In genomic region chrX:41010188-41010846, GRCh38 we compare ENCODE assay signal across 1 cellular context.
TF ChIP-seq lines count a peak whose summit lies in the region.

No MANE protein-coding gene starts in this region.

TF ChIP-seq in HepG2, 621 proteins besides CTCF, POLR2A, EP300 and RAD21 (continued from another document and continues in another):
- TF ChIP-seq ZNF407 (CRISPR knock-in tag; IDR thresholded peaks at IDR 0.05; ENCODE audit: not compliant biosample characterization): no peak
- TF ChIP-seq HMG20A (CRISPR knock-in tag; IDR thresholded peaks at IDR 0.05; ENCODE audit: borderline replicate concordance): peak; percentile 47; the same call in 1 of the 2 replicates
- no peak for TF ChIP-seq SMAD1 (CRISPR knock-in tag; IDR thresholded peaks at IDR 0.05; ENCODE audit: borderline replicate concordance, low read depth)
- TF ChIP-seq SAP130 (CRISPR knock-in tag; IDR thresholded peaks at IDR 0.05; ENCODE audit: low read depth): peak; percentile 49
- no peak for TF ChIP-seq SRSF4 (IDR thresholded peaks at IDR 0.05; ENCODE audit: low read depth, low read length, poor library complexity, severe bottlenecking)
- TF ChIP-seq, protein P1, sequence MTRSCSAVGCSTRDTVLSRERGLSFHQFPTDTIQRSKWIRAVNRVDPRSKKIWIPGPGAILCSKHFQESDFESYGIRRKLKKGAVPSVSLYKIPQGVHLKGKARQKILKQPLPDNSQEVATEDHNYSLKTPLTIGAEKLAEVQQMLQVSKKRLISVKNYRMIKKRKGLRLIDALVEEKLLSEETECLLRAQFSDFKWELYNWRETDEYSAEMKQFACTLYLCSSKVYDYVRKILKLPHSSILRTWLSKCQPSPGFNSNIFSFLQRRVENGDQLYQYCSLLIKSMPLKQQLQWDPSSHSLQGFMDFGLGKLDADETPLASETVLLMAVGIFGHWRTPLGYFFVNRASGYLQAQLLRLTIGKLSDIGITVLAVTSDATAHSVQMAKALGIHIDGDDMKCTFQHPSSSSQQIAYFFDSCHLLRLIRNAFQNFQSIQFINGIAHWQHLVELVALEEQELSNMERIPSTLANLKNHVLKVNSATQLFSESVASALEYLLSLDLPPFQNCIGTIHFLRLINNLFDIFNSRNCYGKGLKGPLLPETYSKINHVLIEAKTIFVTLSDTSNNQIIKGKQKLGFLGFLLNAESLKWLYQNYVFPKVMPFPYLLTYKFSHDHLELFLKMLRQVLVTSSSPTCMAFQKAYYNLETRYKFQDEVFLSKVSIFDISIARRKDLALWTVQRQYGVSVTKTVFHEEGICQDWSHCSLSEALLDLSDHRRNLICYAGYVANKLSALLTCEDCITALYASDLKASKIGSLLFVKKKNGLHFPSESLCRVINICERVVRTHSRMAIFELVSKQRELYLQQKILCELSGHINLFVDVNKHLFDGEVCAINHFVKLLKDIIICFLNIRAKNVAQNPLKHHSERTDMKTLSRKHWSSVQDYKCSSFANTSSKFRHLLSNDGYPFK (CRISPR knock-in tag; IDR thresholded peaks at IDR 0.05; ENCODE audit: borderline replicate concordance): 0 out of 2 replicates have a peak, but pooled peaks have one; percentile 21
- peak; percentile 58 for TF ChIP-seq THAP11 (CRISPR knock-in tag; IDR thresholded peaks at IDR 0.05)
- TF ChIP-seq ZNF746 (CRISPR knock-in tag; IDR thresholded peaks at IDR 0.05): no peak
- peak; percentile 80 for TF ChIP-seq POLR2G (IDR thresholded peaks at IDR 0.05; ENCODE audit: low read depth, low read length)
- TF ChIP-seq ZNF234 (CRISPR knock-in tag; conservative IDR thresholded peaks at IDR 0.05): no peak
- TF ChIP-seq ZNF674 (CRISPR knock-in tag; IDR thresholded peaks at IDR 0.05; ENCODE audit: low read depth): no peak
- TF ChIP-seq MIER3 (CRISPR knock-in tag; IDR thresholded peaks at IDR 0.05; ENCODE audit: borderline replicate concordance): 0 out of 2 replicates have a peak, but pooled peaks have one; percentile 22
- TF ChIP-seq GLMP (CRISPR knock-in tag; IDR thresholded peaks at IDR 0.05; ENCODE audit: borderline replicate concordance): no peak
- no peak for TF ChIP-seq ZNF788 (CRISPR knock-in tag; IDR thresholded peaks at IDR 0.05; ENCODE audit: borderline replicate concordance)
- peak; percentile 19 for TF ChIP-seq TEAD3 (CRISPR knock-in tag; optimal IDR thresholded peaks at IDR 0.05; ENCODE audit: borderline replicate concordance)
- no peak for TF ChIP-seq ZNF530 (CRISPR knock-in tag; IDR thresholded peaks at IDR 0.05; ENCODE audit: low read depth)
- peak; percentile 14; the same call in 1 of the 2 replicates for TF ChIP-seq FOXA3 (CRISPR knock-in tag; IDR thresholded peaks at IDR 0.05)
- TF ChIP-seq ZKSCAN8 (CRISPR knock-in tag; IDR thresholded peaks at IDR 0.05; ENCODE audit: borderline replicate concordance): no peak
- TF ChIP-seq THRA (CRISPR knock-in tag; IDR thresholded peaks at IDR 0.05; ENCODE audit: borderline replicate concordance): no peak
- no peak for TF ChIP-seq ZIK1 (CRISPR knock-in tag; IDR thresholded peaks at IDR 0.05; ENCODE audit: borderline replicate concordance, low read depth)
- no peak for TF ChIP-seq NFRKB (IDR thresholded peaks at IDR 0.05)
- no peak for TF ChIP-seq ATRX (CRISPR knock-in tag; IDR thresholded peaks at IDR 0.05; ENCODE audit: borderline replicate concordance)
- no peak for TF ChIP-seq MTA1 (CRISPR knock-in tag; IDR thresholded peaks at IDR 0.05; ENCODE audit: borderline replicate concordance)
- TF ChIP-seq, protein P2, sequence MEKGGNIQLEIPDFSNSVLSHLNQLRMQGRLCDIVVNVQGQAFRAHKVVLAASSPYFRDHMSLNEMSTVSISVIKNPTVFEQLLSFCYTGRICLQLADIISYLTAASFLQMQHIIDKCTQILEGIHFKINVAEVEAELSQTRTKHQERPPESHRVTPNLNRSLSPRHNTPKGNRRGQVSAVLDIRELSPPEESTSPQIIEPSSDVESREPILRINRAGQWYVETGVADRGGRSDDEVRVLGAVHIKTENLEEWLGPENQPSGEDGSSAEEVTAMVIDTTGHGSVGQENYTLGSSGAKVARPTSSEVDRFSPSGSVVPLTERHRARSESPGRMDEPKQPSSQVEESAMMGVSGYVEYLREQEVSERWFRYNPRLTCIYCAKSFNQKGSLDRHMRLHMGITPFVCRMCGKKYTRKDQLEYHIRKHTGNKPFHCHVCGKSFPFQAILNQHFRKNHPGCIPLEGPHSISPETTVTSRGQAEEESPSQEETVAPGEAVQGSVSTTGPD (CRISPR knock-in tag; IDR thresholded peaks at IDR 0.05): no peak
- TF ChIP-seq DPF2 (CRISPR knock-in tag; IDR thresholded peaks at IDR 0.05; ENCODE audit: borderline replicate concordance, low read depth): no peak
- TF ChIP-seq, protein P3, sequence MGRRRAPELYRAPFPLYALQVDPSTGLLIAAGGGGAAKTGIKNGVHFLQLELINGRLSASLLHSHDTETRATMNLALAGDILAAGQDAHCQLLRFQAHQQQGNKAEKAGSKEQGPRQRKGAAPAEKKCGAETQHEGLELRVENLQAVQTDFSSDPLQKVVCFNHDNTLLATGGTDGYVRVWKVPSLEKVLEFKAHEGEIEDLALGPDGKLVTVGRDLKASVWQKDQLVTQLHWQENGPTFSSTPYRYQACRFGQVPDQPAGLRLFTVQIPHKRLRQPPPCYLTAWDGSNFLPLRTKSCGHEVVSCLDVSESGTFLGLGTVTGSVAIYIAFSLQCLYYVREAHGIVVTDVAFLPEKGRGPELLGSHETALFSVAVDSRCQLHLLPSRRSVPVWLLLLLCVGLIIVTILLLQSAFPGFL (CRISPR knock-in tag; IDR thresholded peaks at IDR 0.05): no peak
- no peak for TF ChIP-seq ZFAT (CRISPR knock-in tag; conservative IDR thresholded peaks at IDR 0.05)
- no peak for TF ChIP-seq MEF2D (CRISPR knock-in tag; IDR thresholded peaks at IDR 0.05)
- TF ChIP-seq, protein P4, sequence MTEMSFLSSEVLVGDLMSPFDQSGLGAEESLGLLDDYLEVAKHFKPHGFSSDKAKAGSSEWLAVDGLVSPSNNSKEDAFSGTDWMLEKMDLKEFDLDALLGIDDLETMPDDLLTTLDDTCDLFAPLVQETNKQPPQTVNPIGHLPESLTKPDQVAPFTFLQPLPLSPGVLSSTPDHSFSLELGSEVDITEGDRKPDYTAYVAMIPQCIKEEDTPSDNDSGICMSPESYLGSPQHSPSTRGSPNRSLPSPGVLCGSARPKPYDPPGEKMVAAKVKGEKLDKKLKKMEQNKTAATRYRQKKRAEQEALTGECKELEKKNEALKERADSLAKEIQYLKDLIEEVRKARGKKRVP (CRISPR knock-in tag; IDR thresholded peaks at IDR 0.05): no peak
- no peak for TF ChIP-seq TSC22D2 (CRISPR knock-in tag; IDR thresholded peaks at IDR 0.05; ENCODE audit: borderline replicate concordance)
- no peak for TF ChIP-seq EED (CRISPR knock-in tag; IDR thresholded peaks at IDR 0.05)
- TF ChIP-seq ZBTB20 (CRISPR knock-in tag; IDR thresholded peaks at IDR 0.05; ENCODE audit: borderline replicate concordance, low read depth): no peak
- TF ChIP-seq ZNF839 (CRISPR knock-in tag; IDR thresholded peaks at IDR 0.05; ENCODE audit: borderline replicate concordance): no peak
- peak; percentile 39; the same call in 1 of the 2 replicates for TF ChIP-seq PHF20 (CRISPR knock-in tag; IDR thresholded peaks at IDR 0.05)
- TF ChIP-seq, protein P5, sequence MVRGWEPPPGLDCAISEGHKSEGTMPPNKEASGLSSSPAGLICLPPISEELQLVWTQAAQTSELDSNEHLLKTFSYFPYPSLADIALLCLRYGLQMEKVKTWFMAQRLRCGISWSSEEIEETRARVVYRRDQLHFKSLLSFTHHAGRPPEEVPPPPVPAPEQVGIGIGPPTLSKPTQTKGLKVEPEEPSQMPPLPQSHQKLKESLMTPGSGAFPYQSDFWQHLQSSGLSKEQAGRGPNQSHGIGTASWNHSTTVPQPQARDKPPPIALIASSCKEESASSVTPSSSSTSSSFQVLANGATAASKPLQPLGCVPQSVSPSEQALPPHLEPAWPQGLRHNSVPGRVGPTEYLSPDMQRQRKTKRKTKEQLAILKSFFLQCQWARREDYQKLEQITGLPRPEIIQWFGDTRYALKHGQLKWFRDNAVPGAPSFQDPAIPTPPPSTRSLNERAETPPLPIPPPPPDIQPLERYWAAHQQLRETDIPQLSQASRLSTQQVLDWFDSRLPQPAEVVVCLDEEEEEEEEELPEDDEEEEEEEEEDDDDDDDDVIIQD (CRISPR knock-in tag; IDR thresholded peaks at IDR 0.05; ENCODE audit: low read depth): no peak
- 0 out of 2 replicates have a peak, but pooled peaks have one; percentile 26 for TF ChIP-seq KDM2A (CRISPR knock-in tag; IDR thresholded peaks at IDR 0.05; ENCODE audit: borderline replicate concordance, low read depth)
- TF ChIP-seq SMARCE1 (IDR thresholded peaks at IDR 0.05; ENCODE audit: borderline replicate concordance): no peak
- no peak for TF ChIP-seq MAZ (IDR thresholded peaks at IDR 0.05; ENCODE audit: borderline replicate concordance, low read depth, low read length)
- TF ChIP-seq MAZ (CRISPR knock-in tag; IDR thresholded peaks at IDR 0.05; ENCODE audit: low read depth): 0 out of 2 replicates have a peak, but pooled peaks have one; percentile 17
- peak; percentile 65 for TF ChIP-seq ASH2L (IDR thresholded peaks at IDR 0.05; ENCODE audit: insufficient read length, low read depth, low read length)
- no peak for TF ChIP-seq ZNF629 (CRISPR knock-in tag; conservative IDR thresholded peaks at IDR 0.05)
- no peak for TF ChIP-seq TRIM22 (IDR thresholded peaks at IDR 0.05)
